ENCODE assay signal across 22 cellular contexts in genomic region chrX:92260102-92260501, GRCh38.
"Had no signal": no experiment of that assay in that cellular context is flagged by ENCODE, and none has a peak within 500 bp of the region (broad histone marks: within the 10 kb centered on the region; RNA-seq: fewer than 3 reads in every experiment).

No MANE protein-coding gene starts in this region.

- H3K36me3 ChIP-seq: cardiac muscle cell, heart right ventricle, left lung, right lobe of liver, thyroid gland, upper lobe of right lung had no signal

- ATAC-seq: activated naive CD8-positive, alpha-beta T cell treated with anti-CD3 and anti-CD28 coated beads, Interleukin-2, amount 50 U/mL, for 24 hours; activated T-cell treated with anti-CD3 and anti-CD28 coated beads, Interleukin-2, amount 50 U/mL, for 72 hours; body of pancreas; heart right ventricle; left lung; naive thymus-derived CD4-positive, alpha-beta T cell; right lobe of liver; upper lobe of right lung had no signal

- H3K9me3 ChIP-seq: body of pancreas, right lobe of liver, thyroid gland, upper lobe of right lung had no signal

- DNase-seq: activated CD4-positive, alpha-beta memory T cell treated with anti-CD3 and anti-CD28 coated beads, Interleukin-2, amount 10 ng/mL, durations not matched to agents 7 days and 5 days; activated CD4-positive, alpha-beta T cell treated with anti-CD3 and anti-CD28 coated beads for 4 hours; activated CD4-positive, CD25-positive, alpha-beta regulatory T cell; activated effector memory CD4-positive, alpha-beta T cell treated with anti-CD3 and anti-CD28 coated beads, Interleukin-2, amount 50 U/mL, for 16 hours; activated naive CD4-positive, alpha-beta T cell treated with anti-CD3 and anti-CD28 coated beads, Interleukin-2, amount 10 ng/mL, durations not matched to agents 7 days and 5 days; activated naive CD8-positive, alpha-beta T cell treated with anti-CD3 and anti-CD28 coated beads, Interleukin-2, amount 50 U/mL, for 24 hours; activated T-cell treated with anti-CD3 and anti-CD28 coated beads, Interleukin-2, amount 50 U/mL, for 72 hours; anterior cingulate cortex; body of pancreas; heart right ventricle; immature natural killer cell; kidney glomerular epithelial cell; left lung; naive thymus-derived CD4-positive, alpha-beta T cell; right lobe of liver; stimulated activated CD4-positive, alpha-beta T cell treated with anti-CD3 and anti-CD28 coated beads, Interleukin-1b, Interleukin-23, amount 100 ng/mL, for 48 hours; T1000; thyroid gland; upper lobe of right lung had no signal

- H3K27ac ChIP-seq: body of pancreas, cardiac muscle cell, heart right ventricle, left lung, right lobe of liver, skin epidermis, thyroid gland, upper lobe of right lung had no signal

- H3K27me3 ChIP-seq: body of pancreas, cardiac muscle cell, left lung, upper lobe of right lung had no signal

- H3K4me1 ChIP-seq: body of pancreas, heart right ventricle, left lung, right lobe of liver, thyroid gland, upper lobe of right lung had no signal

- H3K4me3 ChIP-seq: body of pancreas, cardiac muscle cell, heart right ventricle, left lung, lung, right lobe of liver, skin epidermis, thyroid gland, upper lobe of right lung had no signal
